In genomic region chrX:39953879-39954278, GRCh38 we compare ENCODE assay signal across 9 cellular contexts.
DNase-seq lines count a peak whose midpoint lies in the region; ATAC-seq, FAIRE-seq and TF ChIP-seq lines count a peak whose summit lies in the region.
"Had no signal": no experiment of that assay in that cellular context is flagged by ENCODE, and none has a peak within 500 bp of the region (broad histone marks: within the 10 kb centered on the region; RNA-seq: fewer than 3 reads in every experiment).

No MANE protein-coding gene starts in this region.

- peak; percentile 87 for FAIRE-seq in RCC 7860 (lab: Jason Lieb, UNC)

- H3K4me1 ChIP-seq in HCT116 (ENCODE audit: control insufficient read depth in 1 of 2, insufficient read depth in 2 of 2, low read length in 2 of 2), result peaks cover 23 to 39% of the 10 kb centered on the region in 2 experiments

- no peaks in the 10 kb centered on the region for H3K36me3 ChIP-seq in HCT116 (ENCODE audit: control insufficient read depth in 1 of 2, insufficient read depth in 2 of 2, low read length in 2 of 2)

- TF ChIP-seq CTCF in HCT116 (IDR thresholded peaks at IDR 0.05 in 2 of 3, conservative IDR thresholded peaks at IDR 0.05 in 1 of 3; ENCODE audit: borderline replicate concordance in 1 of 3, insufficient read depth in 1 of 3, low read depth in 2 of 3, low read length in 2 of 3), result no peak
- TF ChIP-seq CTCF in retinal pigment epithelial cell (conservative IDR thresholded peaks at IDR 0.05; ENCODE audit: low read depth, low read length), result no peak

- no peak overlapping the region for H3K27ac ChIP-seq in HCT116 (ENCODE audit: low read depth, low read length)

- no peaks in the 10 kb centered on the region for H3K9me3 ChIP-seq in HCT116 (ENCODE audit: control insufficient read depth in 1 of 2, insufficient read depth in 1 of 2, low read depth in 1 of 2, low read length in 2 of 2)

- ATAC-seq in HCT116, result peak; percentile 93
- no peak for ATAC-seq in GM19324 (IDR thresholded peaks at IDR 0.05; ENCODE audit: low FRiP score, unreplicated experiment)

- no peaks in the 10 kb centered on the region for H3K27me3 ChIP-seq in HCT116 (ENCODE audit: insufficient read depth, low read length)

- no peaks in the 10 kb centered on the region for H3K79me2 ChIP-seq in HCT116 (ENCODE audit: insufficient read depth, low read length)

- intact Hi-C loops in HCT116 (cut with micrococcal nuclease), result no loop called here

- no peak for TF ChIP-seq RAD21 in HCT116 (IDR thresholded peaks at IDR 0.05; ENCODE audit: low read depth)

- 0 out of 2 replicates have a peak overlapping the region, but pooled peaks have one; percentile 17 for H3K9ac ChIP-seq in HCT116 (ENCODE audit: low read length)

- H3K4me3 ChIP-seq in HCT116 (replicated peaks in 1 of 2; ENCODE audit: low read depth in 1 of 2, low read length in 2 of 2) (peak overlapping the region in 1 of 2 experiments; percentile 26; a peak in 2 of 4 replicates), retinal pigment epithelial cell (ENCODE audit: low read length) (no peak overlapping the region)

- H2AFZ ChIP-seq in HCT116 (ENCODE audit: low read depth, low read length, poor library complexity, severe bottlenecking), result no peak overlapping the region

- H3K9me2 ChIP-seq in HCT116 (ENCODE audit: insufficient read depth), result no peaks in the 10 kb centered on the region

- peak; percentile 68 for DNase-seq in HCT116 (ENCODE audit: low read depth, low spot score)
- peak; percentile 78 for DNase-seq in RCC 7860 (ENCODE audit: low spot score)
- DNase-seq in fibroblast of peridontal ligament (ENCODE audit: extremely low read depth), result peak; percentile 34
- peak; percentile 29 for DNase-seq in retinal pigment epithelial cell (ENCODE audit: low read depth)
- DNase-seq in NCI-H1436 (lab: John Stamatoyannopoulos, UW), result no peak
- no peak for DNase-seq in mesenteric fat pad (ENCODE audit: low spot score)
- no peak for DNase-seq in occipital lobe (lab: John Stamatoyannopoulos, UW)
- DNase-seq: activated CD8-positive, alpha-beta memory T cell treated with anti-CD3 and anti-CD28 coated beads for 24 hours had no signal

- CTCF ChIA-PET in HCT116 (lab: Charles Lee), result no interaction called here

- no peak for TF ChIP-seq POLR2A in HCT116 (IDR thresholded peaks at IDR 0.05; ENCODE audit: borderline replicate concordance, extremely low read depth, insufficient read depth, insufficient read length)

- peak overlapping the region; percentile 72 for H3K4me2 ChIP-seq in HCT116 (ENCODE audit: low read length)

- no peaks in the 10 kb centered on the region for H4K20me1 ChIP-seq in HCT116 (ENCODE audit: insufficient read depth)

- RAD21 ChIA-PET in HCT116 (lab: Charles Lee; ENCODE audit: low non-redundant PET in 1 of 2, low total read pairs in 2 of 2, uncharacterized antibody in 2 of 2, unreplicated experiment in 2 of 2), result no interaction called here

- POLR2A ChIA-PET in HCT116 (lab: Charles Lee), result no interaction called here

- BruUV-seq in HCT116 (replicated peaks; lab: Mats Ljungman, UMichigan), result no TSS peak

TF ChIP-seq in HCT116, 20 proteins besides CTCF, POLR2A, EP300 and RAD21:
- TF ChIP-seq TCF7L2 (IDR thresholded peaks at IDR 0.05; ENCODE audit: borderline replicate concordance, extremely low read depth, insufficient read depth, insufficient read length) (peak; percentile 34), EZH2phosphoT487 (IDR thresholded peaks at IDR 0.05; ENCODE audit: borderline replicate concordance) (no peak), JUND (IDR thresholded peaks at IDR 0.05) (no peak), SP1 (IDR thresholded peaks at IDR 0.05; ENCODE audit: low read depth) (no peak), EZH2 (IDR thresholded peaks at IDR 0.05) (no peak), POLR2AphosphoS5 (IDR thresholded peaks at IDR 0.05; ENCODE audit: low read depth, low read length) (peak; percentile 46; the same call in 1 of the 2 replicates)
- TF ChIP-seq, protein P1, sequence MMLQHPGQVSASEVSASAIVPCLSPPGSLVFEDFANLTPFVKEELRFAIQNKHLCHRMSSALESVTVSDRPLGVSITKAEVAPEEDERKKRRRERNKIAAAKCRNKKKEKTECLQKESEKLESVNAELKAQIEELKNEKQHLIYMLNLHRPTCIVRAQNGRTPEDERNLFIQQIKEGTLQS (IDR thresholded peaks at IDR 0.05), result no peak

Comparison
In these comparisons a context has a peak if more than half of its experiments do, and no peak if none do; other contexts are left out.
1. DNase-seq: peak in HCT116 (single experiment), RCC 7860 (single experiment), fibroblast of peridontal ligament (single experiment) and retinal pigment epithelial cell (single experiment); none in NCI-H1436 (single experiment), mesenteric fat pad (single experiment) and occipital lobe (single experiment).